ENCODE assay signal across 8 cellular contexts in genomic region chr12:104137902-104138746, GRCh38. TPM values are rescaled to one million over a fixed set of nuclear protein-coding genes. Genes with fewer than 3 reads are reported as not detected.
A peak's percentile ranks its signal among the peaks of the same experiment; 100 is the strongest.
DNase-seq lines count a peak whose midpoint lies in the region; ATAC-seq, FAIRE-seq and TF ChIP-seq lines count a peak whose summit lies in the region.

Gene NFYB, minus strand, starts transcription at chr12:104138210. Its CDS starts 2,757 bp downstream, at chr12:104135453.

- DNase-seq in GM12892 (ENCODE audit: insufficient read length) (peak; percentile 92), NCI-H146 (lab: John Stamatoyannopoulos, UW) (peak; percentile 98), T-helper 1 cell (peak; percentile 85 to 95 (median 88)), amniotic epithelial cell (ENCODE audit: low read depth) (peak; percentile 98), left cardiac atrium (peak; percentile 94), progenitor cell of endocrine pancreas (ENCODE audit: low spot score, unreplicated experiment) (peak; percentile 86), ureter (ENCODE audit: low spot score) (peak; percentile 96)

- H3K36me3 Mint-ChIP-seq in progenitor cell of endocrine pancreas (ENCODE audit: insufficient read depth): no peaks in the 10 kb centered on the region

- peak within 1 kb of the TSS; percentile 88 for H3K4me3 Mint-ChIP-seq in progenitor cell of endocrine pancreas (ENCODE audit: low read depth)

- H3K27me3 Mint-ChIP-seq in progenitor cell of endocrine pancreas: peaks cover 24% of the 10 kb centered on the region

- H3K9me3 Mint-ChIP-seq in progenitor cell of endocrine pancreas (ENCODE audit: low read depth): no peaks in the 10 kb centered on the region

- TF ChIP-seq CTCF in progenitor cell of endocrine pancreas (IDR thresholded peaks at IDR 0.05; ENCODE audit: unreplicated experiment): no peak

- H3K27ac Mint-ChIP-seq in progenitor cell of endocrine pancreas: peak within 1 kb of the TSS; percentile 97

- peaks cover 13% of the 10 kb centered on the region for H3K4me1 Mint-ChIP-seq in progenitor cell of endocrine pancreas (ENCODE audit: low read depth)

- peak; percentile 89 for TF ChIP-seq POLR2A in GM12892 (IDR thresholded peaks at IDR 0.05; ENCODE audit: low read depth, low read length)

- FAIRE-seq in GM12892 (lab: Jason Lieb, UNC): peak; percentile 92

- ATAC-seq in HG02852 (IDR thresholded peaks at IDR 0.05; ENCODE audit: unreplicated experiment): peak; percentile 91
- peak; percentile 94 for ATAC-seq in left cardiac atrium

- intact Hi-C loops in left cardiac atrium (cut with DNase I): no loop called here

RNA-seq across cellular contexts. Expression of gene NFYB, which starts in this region (rescaled TPM):
- polyA plus RNA-seq in GM12892 (2012; ENCODE audit: missing spikeins): 38.7 TPM
- total RNA-seq in left cardiac atrium: 10 to 100 TPM; 30.3 to 33.9 TPM
- total RNA-seq in progenitor cell of endocrine pancreas: 35.2 and 36.2 TPM in 2 replicates
- total RNA-seq in ureter: 26.8 TPM

Comparison
In these comparisons a context has a peak if more than half of its experiments do, and no peak if none do; other contexts are left out.
1. Peak in every context shown above with its lines: DNase-seq and ATAC-seq.